In the genomic region with DNA sequence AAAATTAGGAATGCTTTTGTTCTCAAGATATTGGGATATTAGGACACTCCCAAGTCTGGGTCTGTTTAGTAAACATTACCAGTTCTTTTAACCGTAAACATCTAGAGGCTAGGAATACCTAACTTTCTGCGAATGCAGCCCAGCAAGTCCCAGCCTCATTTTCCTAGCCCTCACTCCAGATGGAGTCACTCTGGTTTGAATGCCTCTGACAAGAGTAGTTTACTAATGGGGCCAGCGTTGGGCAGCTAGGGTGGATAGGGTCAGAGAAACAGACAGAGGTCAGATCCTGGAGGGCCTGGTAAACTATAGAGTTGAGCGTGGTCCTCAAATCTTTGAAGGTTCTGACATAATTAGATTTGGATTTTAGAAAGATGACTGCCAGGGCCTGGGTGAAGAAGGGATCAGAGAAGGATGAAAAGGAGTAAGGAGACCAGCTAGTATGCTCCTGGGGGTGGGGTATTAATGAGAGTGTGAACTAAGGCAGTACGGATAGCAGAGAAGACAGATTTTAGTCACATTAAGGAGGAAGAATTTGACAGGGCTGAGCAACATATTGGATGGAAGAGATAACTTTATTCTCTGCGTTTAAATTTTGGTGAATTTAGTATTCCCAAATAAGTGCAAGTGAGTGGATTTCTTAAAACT, we compare ENCODE assay signal across 1 cellular context.
TF ChIP-seq lines count a peak whose summit lies in the region.

No MANE protein-coding gene starts in this region.

TF ChIP-seq in HCT116, 20 proteins besides CTCF, POLR2A, EP300 and RAD21 (continued from another document):
- TF ChIP-seq, protein P1, sequence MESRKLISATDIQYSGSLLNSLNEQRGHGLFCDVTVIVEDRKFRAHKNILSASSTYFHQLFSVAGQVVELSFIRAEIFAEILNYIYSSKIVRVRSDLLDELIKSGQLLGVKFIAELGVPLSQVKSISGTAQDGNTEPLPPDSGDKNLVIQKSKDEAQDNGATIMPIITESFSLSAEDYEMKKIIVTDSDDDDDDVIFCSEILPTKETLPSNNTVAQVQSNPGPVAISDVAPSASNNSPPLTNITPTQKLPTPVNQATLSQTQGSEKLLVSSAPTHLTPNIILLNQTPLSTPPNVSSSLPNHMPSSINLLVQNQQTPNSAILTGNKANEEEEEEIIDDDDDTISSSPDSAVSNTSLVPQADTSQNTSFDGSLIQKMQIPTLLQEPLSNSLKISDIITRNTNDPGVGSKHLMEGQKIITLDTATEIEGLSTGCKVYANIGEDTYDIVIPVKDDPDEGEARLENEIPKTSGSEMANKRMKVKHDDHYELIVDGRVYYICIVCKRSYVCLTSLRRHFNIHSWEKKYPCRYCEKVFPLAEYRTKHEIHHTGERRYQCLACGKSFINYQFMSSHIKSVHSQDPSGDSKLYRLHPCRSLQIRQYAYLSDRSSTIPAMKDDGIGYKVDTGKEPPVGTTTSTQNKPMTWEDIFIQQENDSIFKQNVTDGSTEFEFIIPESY (IDR thresholded peaks at IDR 0.05; ENCODE audit: extremely low read depth, insufficient replicate concordance, low read length), result no peak
- TF ChIP-seq FOSL1 (IDR thresholded peaks at IDR 0.05; ENCODE audit: low read depth) (no peak), SRF (IDR thresholded peaks at IDR 0.05; ENCODE audit: low read depth) (no peak), SP1 (IDR thresholded peaks at IDR 0.05; ENCODE audit: low read depth) (no peak), EGR1 (IDR thresholded peaks at IDR 0.05; ENCODE audit: low read depth) (no peak), EZH2 (IDR thresholded peaks at IDR 0.05) (no peak)
